In the genomic region with DNA sequence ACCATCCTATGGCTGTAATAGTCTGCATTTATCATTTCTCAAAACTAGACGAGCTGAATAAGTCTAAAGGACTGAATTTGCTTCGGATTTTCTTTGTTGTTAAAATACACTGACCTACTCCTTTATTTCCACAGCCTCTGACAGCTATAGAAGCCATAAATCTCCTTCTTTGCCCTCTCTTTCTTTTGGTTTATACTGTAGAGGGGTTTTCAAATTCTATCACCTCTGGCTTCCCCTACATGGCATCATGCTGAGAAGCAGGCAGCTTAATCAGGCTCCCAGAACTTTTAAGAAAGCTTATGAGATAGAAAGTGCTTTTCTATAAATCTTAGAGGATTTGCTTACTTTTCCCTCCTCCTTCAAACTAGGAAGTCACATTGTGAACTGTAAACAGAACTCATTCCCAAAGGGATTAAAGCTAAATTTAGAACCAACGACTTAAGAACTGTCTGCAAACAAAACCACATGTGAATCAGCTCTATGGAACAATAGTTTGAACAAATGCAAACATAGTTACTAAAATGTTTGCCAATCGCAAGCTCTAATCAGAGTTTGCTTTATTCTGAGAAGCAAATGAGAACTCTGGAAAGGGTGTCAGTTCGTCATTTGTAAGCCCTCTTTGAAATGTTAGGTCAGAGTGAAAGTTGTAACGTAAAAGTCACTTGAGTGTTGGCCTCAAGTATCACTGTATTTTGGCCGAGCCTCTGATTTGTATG, we compare ENCODE assay signal across 10 cellular contexts.
A peak's percentile ranks its signal among the peaks of the same experiment; 100 is the strongest.
DNase-seq lines count a peak whose midpoint lies in the region; ATAC-seq and TF ChIP-seq lines count a peak whose summit lies in the region.
"Had no signal": no experiment of that assay in that cellular context is flagged by ENCODE, and none has a peak within 500 bp of the region (broad histone marks: within the 10 kb centered on the region; RNA-seq: fewer than 3 reads in every experiment).

No MANE protein-coding gene starts in this region.

- no peak overlapping the region for H2AK5ac ChIP-seq in trophoblast cell (ENCODE audit: low read length)

- H3K14ac ChIP-seq in trophoblast cell (ENCODE audit: low read length), result no peak overlapping the region

- peak overlapping the region; percentile 3 to 70 (median 48) for H3K27ac ChIP-seq in upper lobe of left lung
- H3K27ac ChIP-seq in trophoblast cell (ENCODE audit: low read depth, low read length), result no peak overlapping the region

- H3K18ac ChIP-seq in trophoblast cell (ENCODE audit: low read length), result no peak overlapping the region

- WGBS in upper lobe of left lung, 2 donors, result 34 to 40% methylated on average over 7 of the region's 7 CpGs
- WGBS in trophoblast cell (ENCODE audit: extremely low coverage, insufficient coverage, insufficient read length), result no CpG with 5 or more reads among the region's 7 CpGs

- peak; percentile 28 to 56 for ATAC-seq in upper lobe of left lung (ENCODE audit: low FRiP score in 2 of 2)

- DNase-seq in NCI-H187 treated with DMSO at 0.1 percent for 48 hours (lab: John Stamatoyannopoulos, UW) (peak; percentile 13), NCI-H187 (lab: John Stamatoyannopoulos, UW) (no peak), astrocyte of the cerebellum (ENCODE audit: low read depth) (peak; percentile 64), kidney epithelial cell (ENCODE audit: low read depth) (peak; percentile 54), upper lobe of left lung (no peak), GM13977 (ENCODE audit: low spot score) (no peak), mesenteric fat pad (ENCODE audit: low spot score) (no peak), trophoblast cell (no peak)
- DNase-seq: ACHN; activated CD4-positive, CD25-positive, alpha-beta regulatory T cell had no signal

- H2BK120ac ChIP-seq in trophoblast cell (ENCODE audit: insufficient read depth, low read length, poor library complexity), result no peak overlapping the region

- H4K12ac ChIP-seq in trophoblast cell (ENCODE audit: low read depth, low read length), result no peak overlapping the region

- no peaks in the 10 kb centered on the region for H3K36me3 ChIP-seq in kidney epithelial cell (ENCODE audit: control insufficient read depth, insufficient read depth, low read length)
- no peaks in the 10 kb centered on the region for H3K36me3 ChIP-seq in upper lobe of left lung
- H3K36me3 ChIP-seq in trophoblast cell (ENCODE audit: control insufficient read depth in 1 of 2, insufficient read depth in 2 of 2, low read length in 2 of 2), result no peaks in the 10 kb centered on the region

- no peak overlapping the region for H2BK12ac ChIP-seq in trophoblast cell (ENCODE audit: low read length)

- no peak overlapping the region for H3K23ac ChIP-seq in trophoblast cell (ENCODE audit: low read length)

- no peaks in the 10 kb centered on the region for H3K79me2 ChIP-seq in trophoblast cell (ENCODE audit: control insufficient read depth, insufficient read depth, low read length, poor library complexity)

- H2AFZ ChIP-seq in trophoblast cell (ENCODE audit: insufficient read depth, low read length, poor library complexity), result no peak overlapping the region

- H3K9me3 ChIP-seq in upper lobe of left lung (no peaks in the 10 kb centered on the region), trophoblast cell (ENCODE audit: insufficient read depth, low read depth, low read length) (no peaks in the 10 kb centered on the region)

- no peak overlapping the region for H3K4ac ChIP-seq in trophoblast cell (ENCODE audit: low read depth, low read length)

- TF ChIP-seq CTCF in astrocyte of the cerebellum (IDR thresholded peaks at IDR 0.05; ENCODE audit: low read depth, low read length, missing control alignments), result no peak
- no peak for TF ChIP-seq CTCF in kidney epithelial cell (IDR thresholded peaks at IDR 0.05; ENCODE audit: insufficient read depth, low read length, poor library complexity, severe bottlenecking)
- TF ChIP-seq CTCF in upper lobe of left lung (IDR thresholded peaks at IDR 0.05), result no peak
- TF ChIP-seq CTCF in GM13977 (IDR thresholded peaks at IDR 0.05; ENCODE audit: extremely low read depth, insufficient read depth, missing control alignments), result no peak

- TF ChIP-seq EP300 in upper lobe of left lung (IDR thresholded peaks at IDR 0.05), result peak in 1 of 4 donors; percentile 24

- H3K79me1 ChIP-seq in trophoblast cell (ENCODE audit: low read length), result no peaks in the 10 kb centered on the region

- H3K9ac ChIP-seq in trophoblast cell (ENCODE audit: low read length), result no peak overlapping the region

- no peak for TF ChIP-seq POLR2A in upper lobe of left lung (IDR thresholded peaks at IDR 0.05)

- H4K91ac ChIP-seq in trophoblast cell (ENCODE audit: low read depth, low read length), result no peak overlapping the region

- H3K4me3 ChIP-seq in astrocyte of the cerebellum (ENCODE audit: low read depth, low read length) (no peak overlapping the region), kidney epithelial cell (ENCODE audit: low read depth, low read length) (no peak overlapping the region), upper lobe of left lung (peak overlapping the region in 1 of 4 donors; percentile 19), trophoblast cell (ENCODE audit: low read depth, low read length) (no peak overlapping the region)

- no peak overlapping the region for H2BK5ac ChIP-seq in trophoblast cell (ENCODE audit: low read depth, low read length, poor library complexity)

- in situ Hi-C loops in astrocyte of the cerebellum (cut with HindIII; ENCODE audit: low sequenced_read_pairs) (no loop called here), GM13977 (cut with MboI; ENCODE audit: low pct_unique_long_range_greater_than_20kb, low sequenced_read_pairs, unreplicated experiment) (no loop called here)

- H3K4me1 ChIP-seq in upper lobe of left lung, result peaks cover under 1 to 12% (median 6%) of the 10 kb centered on the region in 4 donors
- peaks cover 0 to 2% of the 10 kb centered on the region in 2 experiments for H3K4me1 ChIP-seq in trophoblast cell (ENCODE audit: control insufficient read depth in 1 of 2, insufficient read depth in 2 of 2, low read length in 2 of 2)

- no peak overlapping the region for H3K4me2 ChIP-seq in trophoblast cell (ENCODE audit: low read length)

- H3K27me3 ChIP-seq in kidney epithelial cell (ENCODE audit: control insufficient read depth, insufficient read depth, low read length) (no peaks in the 10 kb centered on the region), upper lobe of left lung (no peaks in the 10 kb centered on the region), trophoblast cell (ENCODE audit: insufficient read depth, low read length) (no peaks in the 10 kb centered on the region)

- H4K8ac ChIP-seq in trophoblast cell (ENCODE audit: low read depth, low read length), result no peak overlapping the region

Comparison
In these comparisons a context has a peak if more than half of its experiments do, and no peak if none do; other contexts are left out.
1. DNase-seq: peak in NCI-H187 treated with DMSO at 0.1 percent for 48 hours (single experiment), astrocyte of the cerebellum (single experiment) and kidney epithelial cell (single experiment); none in NCI-H187 (0 of 2), upper lobe of left lung (0 of 2), GM13977 (single experiment), mesenteric fat pad (single experiment) and trophoblast cell (0 of 2).